In genomic region chr9:118595719-118596305, GRCh38 we compare ENCODE assay signal across 10 cellular contexts.
DNase-seq lines count a peak whose midpoint lies in the region; ATAC-seq and TF ChIP-seq lines count a peak whose summit lies in the region.
"Had no signal": no experiment of that assay in that cellular context is flagged by ENCODE, and none has a peak within 500 bp of the region (broad histone marks: within the 10 kb centered on the region; RNA-seq: fewer than 3 reads in every experiment).

No MANE protein-coding gene starts in this region.

- no peaks in the 10 kb centered on the region for H3K27me3 ChIP-seq in osteoblast (ENCODE audit: insufficient read depth, low read length)
- H3K27me3 ChIP-seq: BLaER1 had no signal

- no peaks in the 10 kb centered on the region for H3K9me3 Mint-ChIP-seq in endothelial cell (ENCODE audit: unreplicated experiment)
- peaks cover 2% of the 10 kb centered on the region for H3K9me3 Mint-ChIP-seq in activated CD8-positive, alpha-beta memory T cell treated with anti-CD3 and anti-CD28 coated beads, Interleukin-2, amount 10 ng/mL, durations not matched to agents 7 days and 5 days (ENCODE audit: low read depth)

- no peak overlapping the region for H3K27ac ChIP-seq in osteoblast (ENCODE audit: low read depth, low read length)
- H3K27ac ChIP-seq: BLaER1, skin epidermis had no signal

- H3K9me3 ChIP-seq in osteoblast (ENCODE audit: low read depth, low read length) = no peaks in the 10 kb centered on the region
- H3K9me3 ChIP-seq: BLaER1 had no signal

- no peak overlapping the region for H3K4me2 ChIP-seq in osteoblast (ENCODE audit: insufficient read depth, low read length)
- H3K4me2 ChIP-seq: BLaER1 had no signal

- no peaks in the 10 kb centered on the region for H3K79me2 ChIP-seq in osteoblast (ENCODE audit: insufficient read depth, low read length)

- DNase-seq in SIG-M5 treated with dmso at 0.1 percent for 504 hours (lab: John Stamatoyannopoulos, UW; ENCODE audit: unreplicated experiment) (peak; percentile 1), SIG-M5 (lab: John Stamatoyannopoulos, UW) (no peak), NCI-H748 (lab: John Stamatoyannopoulos, UW; ENCODE audit: unreplicated experiment) (peak; percentile 87), endothelial cell (ENCODE audit: low spot score) (peak; percentile 48), osteoblast (ENCODE audit: insufficient read length, low spot score, missing footprints) (no peak), SKM-1 treated with dmso at 0.1 percent for 144 hours (lab: John Stamatoyannopoulos, UW; ENCODE audit: unreplicated experiment) (no peak), RPMI8226 (no peak)
- DNase-seq in activated CD8-positive, alpha-beta memory T cell treated with anti-CD3 and anti-CD28 coated beads, Interleukin-2, amount 10 ng/mL, durations not matched to agents 7 days and 5 days = no peak

- H3K4me3 ChIP-seq in osteoblast (ENCODE audit: insufficient read depth, low read length) = no peak overlapping the region
- H3K4me3 ChIP-seq: BLaER1, skin epidermis had no signal

- no peaks in the 10 kb centered on the region for H4K20me1 ChIP-seq in osteoblast (ENCODE audit: insufficient read depth, low read length)
- H4K20me1 ChIP-seq: BLaER1 had no signal

- TF ChIP-seq CTCF in endothelial cell (IDR thresholded peaks at IDR 0.05; ENCODE audit: unreplicated experiment) (no peak), osteoblast (IDR thresholded peaks at IDR 0.05; ENCODE audit: extremely low read depth, low read depth, low read length) (peak; percentile 42)

- no peak overlapping the region for H3K4me3 Mint-ChIP-seq in endothelial cell (ENCODE audit: unreplicated experiment)
- H3K4me3 Mint-ChIP-seq in activated CD8-positive, alpha-beta memory T cell treated with anti-CD3 and anti-CD28 coated beads, Interleukin-2, amount 10 ng/mL, durations not matched to agents 7 days and 5 days = no peak overlapping the region

- no peaks in the 10 kb centered on the region for H3K27me3 Mint-ChIP-seq in endothelial cell (ENCODE audit: unreplicated experiment)
- H3K27me3 Mint-ChIP-seq in activated CD8-positive, alpha-beta memory T cell treated with anti-CD3 and anti-CD28 coated beads, Interleukin-2, amount 10 ng/mL, durations not matched to agents 7 days and 5 days = no peaks in the 10 kb centered on the region

- no peaks in the 10 kb centered on the region for H3K36me3 ChIP-seq in osteoblast (ENCODE audit: insufficient read depth, low read length)
- H3K36me3 ChIP-seq: BLaER1 had no signal

- no peak overlapping the region for H3K27ac Mint-ChIP-seq in endothelial cell (ENCODE audit: unreplicated experiment)
- no peak overlapping the region for H3K27ac Mint-ChIP-seq in activated CD8-positive, alpha-beta memory T cell treated with anti-CD3 and anti-CD28 coated beads, Interleukin-2, amount 10 ng/mL, durations not matched to agents 7 days and 5 days

- H3K4me1 ChIP-seq in osteoblast (ENCODE audit: insufficient read depth, low read length) = no peaks in the 10 kb centered on the region
- H3K4me1 ChIP-seq: BLaER1 had no signal

- CTCF ChIA-PET in activated CD8-positive, alpha-beta memory T cell treated with anti-CD3 and anti-CD28 coated beads, Interleukin-2, amount 10 ng/mL, durations not matched to agents 7 days and 5 days (lab: Charles Lee) = no interaction called here

- no peak for ATAC-seq in activated CD8-positive, alpha-beta memory T cell treated with anti-CD3 and anti-CD28 coated beads, Interleukin-2, amount 10 ng/mL, durations not matched to agents 7 days and 5 days

- no peaks in the 10 kb centered on the region for H3K4me1 Mint-ChIP-seq in endothelial cell (ENCODE audit: unreplicated experiment)
- H3K4me1 Mint-ChIP-seq in activated CD8-positive, alpha-beta memory T cell treated with anti-CD3 and anti-CD28 coated beads, Interleukin-2, amount 10 ng/mL, durations not matched to agents 7 days and 5 days = no peaks in the 10 kb centered on the region

- H2AFZ ChIP-seq in osteoblast (ENCODE audit: low read length) = no peak overlapping the region

- H3K36me3 Mint-ChIP-seq in endothelial cell (ENCODE audit: low read depth, unreplicated experiment) = no peaks in the 10 kb centered on the region
- H3K36me3 Mint-ChIP-seq in activated CD8-positive, alpha-beta memory T cell treated with anti-CD3 and anti-CD28 coated beads, Interleukin-2, amount 10 ng/mL, durations not matched to agents 7 days and 5 days = no peaks in the 10 kb centered on the region

Comparison
In these comparisons a context has a peak if more than half of its experiments do, and no peak if none do; other contexts are left out.
1. DNase-seq: peak in SIG-M5 treated with dmso at 0.1 percent for 504 hours (single experiment), NCI-H748 (single experiment) and endothelial cell (single experiment); none in SIG-M5 (single experiment), osteoblast (single experiment), activated CD8-positive, alpha-beta memory T cell treated with anti-CD3 and anti-CD28 coated beads, Interleukin-2, amount 10 ng/mL, durations not matched to agents 7 days and 5 days (single experiment), SKM-1 treated with dmso at 0.1 percent for 144 hours (single experiment) and RPMI8226 (single experiment).